In genomic region chr2:200812122-200813022, GRCh38 we compare ENCODE assay signal across 1 cellular context.
TF ChIP-seq lines count a peak whose summit lies in the region.

No MANE protein-coding gene starts in this region.

TF ChIP-seq in HepG2, 621 proteins besides CTCF, POLR2A, EP300 and RAD21 (continued from another document and continues in another):
- TF ChIP-seq ZNF574 (CRISPR knock-in tag; IDR thresholded peaks at IDR 0.05) (peak; percentile 82), ZFP82 (CRISPR knock-in tag; IDR thresholded peaks at IDR 0.05; ENCODE audit: borderline replicate concordance) (no peak; the same call in 1 of the 2 replicates), THAP11 (CRISPR knock-in tag; IDR thresholded peaks at IDR 0.05) (no peak), ZFAT (CRISPR knock-in tag; conservative IDR thresholded peaks at IDR 0.05) (no peak), ZNF563 (CRISPR knock-in tag; IDR thresholded peaks at IDR 0.05) (no peak; the same call in 1 of the 2 replicates), ZSCAN31 (CRISPR knock-in tag; IDR thresholded peaks at IDR 0.05; ENCODE audit: low read depth) (peak; percentile 34), ZMAT5 (CRISPR knock-in tag; IDR thresholded peaks at IDR 0.05; ENCODE audit: borderline replicate concordance, low read depth) (no peak), TARDBP (CRISPR knock-in tag; IDR thresholded peaks at IDR 0.05) (peak; percentile 3; the same call in 1 of the 2 replicates), ZNF558 (CRISPR knock-in tag; IDR thresholded peaks at IDR 0.05; ENCODE audit: borderline replicate concordance) (0 out of 2 replicates have a peak, but pooled peaks have one; percentile 6), GTF3A (CRISPR knock-in tag; conservative IDR thresholded peaks at IDR 0.05) (peak; percentile 26; the same call in 1 of the 2 replicates), MIER3 (CRISPR knock-in tag; IDR thresholded peaks at IDR 0.05; ENCODE audit: borderline replicate concordance) (no peak), ZNF143 (CRISPR knock-in tag; IDR thresholded peaks at IDR 0.05) (no peak), ZBTB1 (CRISPR knock-in tag; IDR thresholded peaks at IDR 0.05; ENCODE audit: borderline replicate concordance) (peak; percentile 48; the same call in 1 of the 2 replicates), GZF1 (CRISPR knock-in tag; IDR thresholded peaks at IDR 0.05) (no peak), ZNF646 (CRISPR knock-in tag; IDR thresholded peaks at IDR 0.05) (no peak)
- TF ChIP-seq, protein P1, sequence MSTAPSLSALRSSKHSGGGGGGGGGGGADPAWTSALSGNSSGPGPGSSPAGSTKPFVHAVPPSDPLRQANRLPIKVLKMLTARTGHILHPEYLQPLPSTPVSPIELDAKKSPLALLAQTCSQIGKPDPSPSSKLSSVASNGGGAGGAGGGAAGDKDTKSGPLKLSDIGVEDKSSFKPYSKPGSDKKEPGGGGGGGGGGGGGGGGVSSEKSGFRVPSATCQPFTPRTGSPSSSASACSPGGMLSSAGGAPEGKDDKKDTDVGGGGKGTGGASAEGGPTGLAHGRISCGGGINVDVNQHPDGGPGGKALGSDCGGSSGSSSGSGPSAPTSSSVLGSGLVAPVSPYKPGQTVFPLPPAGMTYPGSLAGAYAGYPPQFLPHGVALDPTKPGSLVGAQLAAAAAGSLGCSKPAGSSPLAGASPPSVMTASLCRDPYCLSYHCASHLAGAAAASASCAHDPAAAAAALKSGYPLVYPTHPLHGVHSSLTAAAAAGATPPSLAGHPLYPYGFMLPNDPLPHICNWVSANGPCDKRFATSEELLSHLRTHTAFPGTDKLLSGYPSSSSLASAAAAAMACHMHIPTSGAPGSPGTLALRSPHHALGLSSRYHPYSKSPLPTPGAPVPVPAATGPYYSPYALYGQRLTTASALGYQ (CRISPR knock-in tag; IDR thresholded peaks at IDR 0.05), result peak; percentile 9; the same call in 1 of the 2 replicates
- TF ChIP-seq, protein P2, sequence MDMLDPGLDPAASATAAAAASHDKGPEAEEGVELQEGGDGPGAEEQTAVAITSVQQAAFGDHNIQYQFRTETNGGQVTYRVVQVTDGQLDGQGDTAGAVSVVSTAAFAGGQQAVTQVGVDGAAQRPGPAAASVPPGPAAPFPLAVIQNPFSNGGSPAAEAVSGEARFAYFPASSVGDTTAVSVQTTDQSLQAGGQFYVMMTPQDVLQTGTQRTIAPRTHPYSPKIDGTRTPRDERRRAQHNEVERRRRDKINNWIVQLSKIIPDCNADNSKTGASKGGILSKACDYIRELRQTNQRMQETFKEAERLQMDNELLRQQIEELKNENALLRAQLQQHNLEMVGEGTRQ (IDR thresholded peaks at IDR 0.05; ENCODE audit: low read depth, low read length), result no peak
- TF ChIP-seq, protein P2 (CRISPR knock-in tag; IDR thresholded peaks at IDR 0.05; ENCODE audit: borderline replicate concordance), result no peak
- TF ChIP-seq, protein P3, sequence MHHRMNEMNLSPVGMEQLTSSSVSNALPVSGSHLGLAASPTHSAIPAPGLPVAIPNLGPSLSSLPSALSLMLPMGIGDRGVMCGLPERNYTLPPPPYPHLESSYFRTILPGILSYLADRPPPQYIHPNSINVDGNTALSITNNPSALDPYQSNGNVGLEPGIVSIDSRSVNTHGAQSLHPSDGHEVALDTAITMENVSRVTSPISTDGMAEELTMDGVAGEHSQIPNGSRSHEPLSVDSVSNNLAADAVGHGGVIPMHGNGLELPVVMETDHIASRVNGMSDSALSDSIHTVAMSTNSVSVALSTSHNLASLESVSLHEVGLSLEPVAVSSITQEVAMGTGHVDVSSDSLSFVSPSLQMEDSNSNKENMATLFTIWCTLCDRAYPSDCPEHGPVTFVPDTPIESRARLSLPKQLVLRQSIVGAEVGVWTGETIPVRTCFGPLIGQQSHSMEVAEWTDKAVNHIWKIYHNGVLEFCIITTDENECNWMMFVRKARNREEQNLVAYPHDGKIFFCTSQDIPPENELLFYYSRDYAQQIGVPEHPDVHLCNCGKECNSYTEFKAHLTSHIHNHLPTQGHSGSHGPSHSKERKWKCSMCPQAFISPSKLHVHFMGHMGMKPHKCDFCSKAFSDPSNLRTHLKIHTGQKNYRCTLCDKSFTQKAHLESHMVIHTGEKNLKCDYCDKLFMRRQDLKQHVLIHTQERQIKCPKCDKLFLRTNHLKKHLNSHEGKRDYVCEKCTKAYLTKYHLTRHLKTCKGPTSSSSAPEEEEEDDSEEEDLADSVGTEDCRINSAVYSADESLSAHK (CRISPR knock-in tag; IDR thresholded peaks at IDR 0.05; ENCODE audit: borderline replicate concordance), result no peak
- TF ChIP-seq, protein P4, sequence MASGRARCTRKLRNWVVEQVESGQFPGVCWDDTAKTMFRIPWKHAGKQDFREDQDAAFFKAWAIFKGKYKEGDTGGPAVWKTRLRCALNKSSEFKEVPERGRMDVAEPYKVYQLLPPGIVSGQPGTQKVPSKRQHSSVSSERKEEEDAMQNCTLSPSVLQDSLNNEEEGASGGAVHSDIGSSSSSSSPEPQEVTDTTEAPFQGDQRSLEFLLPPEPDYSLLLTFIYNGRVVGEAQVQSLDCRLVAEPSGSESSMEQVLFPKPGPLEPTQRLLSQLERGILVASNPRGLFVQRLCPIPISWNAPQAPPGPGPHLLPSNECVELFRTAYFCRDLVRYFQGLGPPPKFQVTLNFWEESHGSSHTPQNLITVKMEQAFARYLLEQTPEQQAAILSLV (CRISPR knock-in tag; IDR thresholded peaks at IDR 0.05; ENCODE audit: borderline replicate concordance), result peak; percentile 35; the same call in 1 of the 2 replicates
- TF ChIP-seq, protein P5, sequence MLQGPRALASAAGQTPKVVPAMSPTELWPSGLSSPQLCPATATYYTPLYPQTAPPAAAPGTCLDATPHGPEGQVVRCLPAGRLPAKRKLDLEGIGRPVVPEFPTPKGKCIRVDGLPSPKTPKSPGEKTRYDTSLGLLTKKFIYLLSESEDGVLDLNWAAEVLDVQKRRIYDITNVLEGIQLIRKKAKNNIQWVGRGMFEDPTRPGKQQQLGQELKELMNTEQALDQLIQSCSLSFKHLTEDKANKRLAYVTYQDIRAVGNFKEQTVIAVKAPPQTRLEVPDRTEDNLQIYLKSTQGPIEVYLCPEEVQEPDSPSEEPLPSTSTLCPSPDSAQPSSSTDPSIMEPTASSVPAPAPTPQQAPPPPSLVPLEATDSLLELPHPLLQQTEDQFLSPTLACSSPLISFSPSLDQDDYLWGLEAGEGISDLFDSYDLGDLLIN (CRISPR knock-in tag; IDR thresholded peaks at IDR 0.05; ENCODE audit: borderline replicate concordance), result peak; percentile 92; the same call in 1 of the 2 replicates
